Comparison of ENCODE assay signal across 10 cellular contexts in the genomic region with DNA sequence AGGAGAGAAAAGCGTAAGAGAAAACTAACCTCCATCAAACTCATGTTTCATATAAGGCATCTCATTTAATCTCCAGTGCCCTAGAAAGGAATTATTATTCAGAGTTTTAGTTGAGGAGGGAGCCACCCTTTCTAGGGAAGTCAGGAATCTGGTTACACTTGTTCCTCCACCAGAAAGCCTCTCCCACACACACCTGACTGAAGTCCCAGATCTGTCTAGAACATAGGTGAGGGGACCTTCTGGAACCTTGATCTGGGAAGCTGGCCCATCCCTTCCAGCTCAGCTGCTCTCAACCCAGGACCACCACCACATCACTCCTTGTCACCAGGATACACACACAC. TPM values are rescaled to one million over a fixed set of nuclear protein-coding genes. Genes with fewer than 3 reads are reported as not detected.
DNase-seq lines count a peak whose midpoint lies in the region; ATAC-seq and TF ChIP-seq lines count a peak whose summit lies in the region.
"Had no signal": no experiment of that assay in that cellular context is flagged by ENCODE, and none has a peak within 500 bp of the region (broad histone marks: within the 10 kb centered on the region; RNA-seq: fewer than 3 reads in every experiment).

No MANE protein-coding gene starts in this region.

- peak overlapping the region; percentile 62 for H3K27ac ChIP-seq in trophoblast cell (ENCODE audit: low read depth, low read length)

- no CpG with 5 or more reads among the region's 1 CpG for WGBS in trophoblast cell (ENCODE audit: extremely low coverage, insufficient coverage, insufficient read length)

- H3K36me3 ChIP-seq in trophoblast cell (ENCODE audit: control insufficient read depth in 1 of 2, insufficient read depth in 2 of 2, low read length in 2 of 2) = no peaks in the 10 kb centered on the region

- peak overlapping the region; percentile 93 for H4K91ac ChIP-seq in trophoblast cell (ENCODE audit: low read depth, low read length)

- peak overlapping the region; percentile 77 for H3K18ac ChIP-seq in trophoblast cell (ENCODE audit: low read length)

- peak overlapping the region; percentile 68 for H3K14ac ChIP-seq in trophoblast cell (ENCODE audit: low read length)

- H3K9me3 ChIP-seq in trophoblast cell (ENCODE audit: insufficient read depth, low read depth, low read length) = no peaks in the 10 kb centered on the region

- H3K4me1 ChIP-seq in trophoblast cell (ENCODE audit: control insufficient read depth in 1 of 2, insufficient read depth in 2 of 2, low read length in 2 of 2) = peaks cover 19 to 30% of the 10 kb centered on the region in 2 experiments

- peak overlapping the region; percentile 19 for H2AFZ ChIP-seq in trophoblast cell (ENCODE audit: insufficient read depth, low read length, poor library complexity)

- DNase-seq in Calu3 (peak; percentile 32), LNCaP clone FGC (ENCODE audit: low read depth) (peak; percentile 14), trophoblast cell (peak; percentile 65 to 85), globus pallidus (ENCODE audit: low spot score) (no peak), COR-L47 (lab: John Stamatoyannopoulos, UW) (no peak), iPS-NIHi11 (ENCODE audit: low spot score) (no peak)
- no peak for DNase-seq in effector memory CD8-positive, alpha-beta T cell
- DNase-seq: head of caudate nucleus, NCI-H2081 treated with DMSO at 0.1 percent for 48 hours had no signal

- TF ChIP-seq CTCF in Calu3 (IDR thresholded peaks at IDR 0.05; ENCODE audit: unreplicated experiment) (no peak), LNCaP clone FGC (IDR thresholded peaks at IDR 0.05; ENCODE audit: control insufficient read depth, extremely low read depth, insufficient read depth) (no peak)

- H3K79me1 ChIP-seq in trophoblast cell (ENCODE audit: low read length) = peaks cover 42% of the 10 kb centered on the region

- CTCF ChIA-PET in Calu3 (lab: Charles Lee) = interaction anchor here (0.6 to 0.7 kb wide), 2 partner anchors 53 to 955 kb away, joined by 3 read pairs; no protein-coding TSS in a partner anchor

- H3K4ac ChIP-seq in trophoblast cell (ENCODE audit: low read depth, low read length) = no peak overlapping the region

- H3K4me3 ChIP-seq in LNCaP clone FGC (ENCODE audit: low read depth, low read length) = no peak overlapping the region
- no peak overlapping the region for H3K4me3 ChIP-seq in trophoblast cell (ENCODE audit: low read depth, low read length)

- H3K4me1 Mint-ChIP-seq in Calu3 (ENCODE audit: low read depth, unreplicated experiment) = peaks cover 50% of the 10 kb centered on the region
- peaks cover 53 to 54% of the 10 kb centered on the region in 2 donors for H3K4me1 Mint-ChIP-seq in effector memory CD8-positive, alpha-beta T cell (ENCODE audit: low read depth in 2 of 2)

- H3K27me3 ChIP-seq in trophoblast cell (ENCODE audit: insufficient read depth, low read length) = no peaks in the 10 kb centered on the region

- no peak overlapping the region for H4K12ac ChIP-seq in trophoblast cell (ENCODE audit: low read depth, low read length)

- H4K8ac ChIP-seq in trophoblast cell (ENCODE audit: low read depth, low read length) = peak overlapping the region; percentile 64

- peak overlapping the region; percentile 56 for H3K4me3 Mint-ChIP-seq in Calu3 (ENCODE audit: low read depth, unreplicated experiment)
- H3K4me3 Mint-ChIP-seq in effector memory CD8-positive, alpha-beta T cell = peak overlapping the region; percentile 93 to 99

- no peak overlapping the region for H3K9ac ChIP-seq in trophoblast cell (ENCODE audit: low read length)

- peak overlapping the region; percentile 68 for H3K27ac Mint-ChIP-seq in Calu3 (ENCODE audit: unreplicated experiment)
- peak overlapping the region; percentile 93 to 97 for H3K27ac Mint-ChIP-seq in effector memory CD8-positive, alpha-beta T cell

- H3K9me3 Mint-ChIP-seq in Calu3 (ENCODE audit: low read depth, unreplicated experiment) = no peaks in the 10 kb centered on the region
- no peaks in the 10 kb centered on the region for H3K9me3 Mint-ChIP-seq in effector memory CD8-positive, alpha-beta T cell

- no peak for ATAC-seq in effector memory CD8-positive, alpha-beta T cell (replicated peaks)
- ATAC-seq in HG03469 (IDR thresholded peaks at IDR 0.05; ENCODE audit: unreplicated experiment) = no peak

- peak overlapping the region; percentile 81 for H2AK5ac ChIP-seq in trophoblast cell (ENCODE audit: low read length)

- H3K27me3 Mint-ChIP-seq in Calu3 (ENCODE audit: unreplicated experiment) = no peaks in the 10 kb centered on the region
- H3K27me3 Mint-ChIP-seq in effector memory CD8-positive, alpha-beta T cell = no peaks in the 10 kb centered on the region

- intact Hi-C loops in Calu3 (cut with micrococcal nuclease; ENCODE audit: unreplicated experiment) = loop anchor here (2.0 kb wide), 1 partner anchor 62 kb away; a partner anchor contains a TSS

- H3K4me2 ChIP-seq in trophoblast cell (ENCODE audit: low read length) = no peak overlapping the region

- no peak overlapping the region for H3K23ac ChIP-seq in trophoblast cell (ENCODE audit: low read length)

- H3K79me2 ChIP-seq in trophoblast cell (ENCODE audit: control insufficient read depth, insufficient read depth, low read length, poor library complexity) = peaks cover 2% of the 10 kb centered on the region

- peaks cover 38% of the 10 kb centered on the region for H3K36me3 Mint-ChIP-seq in Calu3 (ENCODE audit: insufficient read depth, unreplicated experiment)
- H3K36me3 Mint-ChIP-seq in effector memory CD8-positive, alpha-beta T cell (ENCODE audit: insufficient read depth) = peaks cover 49% of the 10 kb centered on the region

- H2BK12ac ChIP-seq in trophoblast cell (ENCODE audit: low read length) = peak overlapping the region; percentile 37

- peak overlapping the region; percentile 89 for H2BK5ac ChIP-seq in trophoblast cell (ENCODE audit: low read depth, low read length, poor library complexity)

- H2BK120ac ChIP-seq in trophoblast cell (ENCODE audit: insufficient read depth, low read length, poor library complexity) = peak overlapping the region; percentile 93

- BruUV-seq in Calu3 (replicated peaks; lab: Mats Ljungman, UMichigan) = no TSS peak

RNA-seq across cellular contexts. Expression of a gene that starts 1.9 kb away (rescaled TPM):
- total RNA-seq in Calu3 (2022) = 11.8 and 20.0 TPM in 2 replicates
- polyA plus RNA-seq in trophoblast cell (2013) = 4.9 and 5.1 TPM in 2 replicates

RNA-seq across cellular contexts. Expression of a gene that starts 25.2 kb away (rescaled TPM):
- 0.52 TPM in 1 of 2 replicates, not detected in the other for total RNA-seq in Calu3 (2022)
- 1.3 and 1.8 TPM in 2 replicates for polyA plus RNA-seq in trophoblast cell (2013)

Comparison
In these comparisons a context has a peak if more than half of its experiments do, and no peak if none do; other contexts are left out.
1. DNase-seq: peak in Calu3 (single experiment), LNCaP clone FGC (single experiment) and trophoblast cell (2 of 2); none in effector memory CD8-positive, alpha-beta T cell (0 of 3), globus pallidus (single experiment), COR-L47 (single experiment) and iPS-NIHi11 (single experiment).